8 cellular contexts compared by ENCODE assay signal in the genomic region with DNA sequence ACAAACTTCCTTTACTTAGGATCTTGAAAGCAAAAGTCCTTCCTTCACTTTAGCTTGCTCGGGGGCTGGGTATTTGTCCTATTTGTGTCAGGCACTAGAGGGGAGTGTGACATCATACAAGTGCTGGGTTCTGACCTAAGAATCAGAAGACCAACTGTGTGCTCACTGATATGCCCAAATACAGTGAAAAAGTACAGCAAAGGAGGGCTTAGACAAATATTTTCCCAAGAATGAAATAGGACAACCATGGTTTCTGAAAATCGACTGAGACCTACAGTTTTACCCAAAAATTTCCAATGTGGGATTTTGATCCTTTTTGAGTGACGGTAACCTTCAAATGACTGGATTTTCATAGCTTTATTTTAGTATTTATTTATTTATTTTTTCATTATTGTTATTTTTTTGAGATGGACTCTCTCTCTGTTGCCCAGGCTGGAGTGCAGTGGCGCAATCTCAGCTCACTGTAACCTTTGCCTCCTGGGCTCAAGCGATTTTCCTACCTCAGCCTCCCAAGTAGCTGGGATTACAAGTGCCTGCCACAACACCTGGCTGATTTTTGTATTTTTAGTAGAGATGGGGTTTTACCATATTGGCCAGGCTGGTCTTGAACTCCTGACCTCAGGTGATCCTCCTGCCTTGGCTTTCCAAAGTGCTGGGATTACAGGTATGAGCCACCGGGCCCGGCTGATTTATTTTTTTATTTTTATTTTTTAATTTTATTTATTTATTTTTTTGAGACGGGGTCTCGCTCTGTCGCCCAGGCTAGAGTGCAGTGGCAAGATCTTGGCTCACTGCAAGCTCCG. TPM values are rescaled to one million over a fixed set of nuclear protein-coding genes. Genes with fewer than 3 reads are reported as not detected.
DNase-seq lines count a peak whose midpoint lies in the region; ATAC-seq, FAIRE-seq and TF ChIP-seq lines count a peak whose summit lies in the region.
"Not testable (repeated sequence)": the region's sequence is repeated elsewhere in the genome, so short reads cannot be mapped to it uniquely, and the experiment has no call there.

No MANE protein-coding gene starts in this region.

- not testable (repeated sequence) for H3K9me3 Mint-ChIP-seq in activated CD4-positive, alpha-beta T cell treated with anti-CD3 and anti-CD28 coated beads, Interleukin-2, amount 10 ng/mL, durations not matched to agents 24 days and 14 days

- H3K36me3 ChIP-seq in mesenchymal stem cell (ENCODE audit: control insufficient read depth in 1 of 2, insufficient read depth in 2 of 2, low read depth in 1 of 2, low read length in 2 of 2) = not testable (repeated sequence)

- FAIRE-seq in GM12891 (lab: Jason Lieb, UNC) = peak; percentile 66

- not testable (repeated sequence) for H3K27me3 ChIP-seq in mesenchymal stem cell (ENCODE audit: control insufficient read depth in 1 of 2, insufficient read depth in 1 of 2, low read length in 2 of 2)

- not testable (repeated sequence) for H3K4me3 ChIP-seq in epithelial cell of proximal tubule (ENCODE audit: low read depth, low read length); mesenchymal stem cell (ENCODE audit: insufficient read depth in 1 of 2, low read depth in 1 of 2, low read length in 2 of 2)

- H3K23ac ChIP-seq in mesenchymal stem cell (ENCODE audit: low read length in 2 of 2) = not testable (repeated sequence)

- H2AK5ac ChIP-seq in mesenchymal stem cell (ENCODE audit: low read length, severe bottlenecking) = not testable (repeated sequence)

- not testable (repeated sequence) for H3K4ac ChIP-seq in mesenchymal stem cell (ENCODE audit: low read depth in 1 of 2, low read length in 2 of 2)

- not testable (repeated sequence) for TF ChIP-seq POLR2A in GM12891 (IDR thresholded peaks at IDR 0.05; ENCODE audit: low read depth, low read length)

- H2AFZ ChIP-seq in mesenchymal stem cell (ENCODE audit: low read depth, low read length) = not testable (repeated sequence)

- WGBS in mesenchymal stem cell = 84% methylated on average over 6 of the region's 11 CpGs

- H2BK12ac ChIP-seq in mesenchymal stem cell (ENCODE audit: low read length in 2 of 2) = not testable (repeated sequence)

- intact Hi-C loops in activated CD4-positive, alpha-beta T cell treated with anti-CD3 and anti-CD28 coated beads, Interleukin-2, amount 10 ng/mL, durations not matched to agents 24 days and 14 days (cut with micrococcal nuclease) = not testable (repeated sequence)

- DNase-seq in ACHN (peak; percentile 57), NCI-H82 (lab: John Stamatoyannopoulos, UW) (peak; percentile 40), mesenchymal stem cell (peak; percentile 72)
- not testable (repeated sequence) for DNase-seq in GM12891 (ENCODE audit: insufficient read length, low spot score); epithelial cell of proximal tubule (ENCODE audit: low read depth)
- peak; percentile 84 for DNase-seq in activated CD4-positive, alpha-beta T cell treated with anti-CD3 and anti-CD28 coated beads, Interleukin-2, amount 10 ng/mL, durations not matched to agents 24 days and 14 days

- H2BK5ac ChIP-seq in mesenchymal stem cell (ENCODE audit: low read depth, low read length, poor library complexity, severe bottlenecking) = not testable (repeated sequence)

- H3K4me3 Mint-ChIP-seq in activated CD4-positive, alpha-beta T cell treated with anti-CD3 and anti-CD28 coated beads, Interleukin-2, amount 10 ng/mL, durations not matched to agents 24 days and 14 days = not testable (repeated sequence)

- not testable (repeated sequence) for H3K4me2 ChIP-seq in mesenchymal stem cell (ENCODE audit: low read length, poor library complexity, severe bottlenecking)

- peak; percentile 51 for TF ChIP-seq CTCF in epithelial cell of proximal tubule (conservative IDR thresholded peaks at IDR 0.05; ENCODE audit: low read depth, low read length)

- H3K27me3 Mint-ChIP-seq in activated CD4-positive, alpha-beta T cell treated with anti-CD3 and anti-CD28 coated beads, Interleukin-2, amount 10 ng/mL, durations not matched to agents 24 days and 14 days = not testable (repeated sequence)

- H2BK15ac ChIP-seq in mesenchymal stem cell (ENCODE audit: low read depth, poor library complexity, severe bottlenecking) = not testable (repeated sequence)

- not testable (repeated sequence) for H3K4me1 ChIP-seq in mesenchymal stem cell (ENCODE audit: control insufficient read depth, insufficient read depth, low read depth, low read length)

- H4K91ac ChIP-seq in mesenchymal stem cell (ENCODE audit: low read length) = not testable (repeated sequence)

- H4K8ac ChIP-seq in mesenchymal stem cell (ENCODE audit: low read length) = not testable (repeated sequence)

- H3K18ac ChIP-seq in mesenchymal stem cell (ENCODE audit: low read depth in 1 of 2, low read length in 2 of 2) = peak overlapping the region in 1 of 2 experiments; percentile 8

- H3K27ac Mint-ChIP-seq in activated CD4-positive, alpha-beta T cell treated with anti-CD3 and anti-CD28 coated beads, Interleukin-2, amount 10 ng/mL, durations not matched to agents 24 days and 14 days = peak overlapping the region; percentile 70

- in situ Hi-C loops in ACHN (cut with HindIII; ENCODE audit: low pct_ligation_motif_present, low pct_unique_long_range_greater_than_20kb, low sequenced_read_pairs) = not testable (repeated sequence)

- not testable (repeated sequence) for H3K9me3 ChIP-seq in mesenchymal stem cell (ENCODE audit: control insufficient read depth, low read length)

- not testable (repeated sequence) for H3K14ac ChIP-seq in mesenchymal stem cell (ENCODE audit: low read length in 2 of 2)

- peaks cover 39% of the 10 kb centered on the region for H3K4me1 Mint-ChIP-seq in activated CD4-positive, alpha-beta T cell treated with anti-CD3 and anti-CD28 coated beads, Interleukin-2, amount 10 ng/mL, durations not matched to agents 24 days and 14 days

- ATAC-seq in GM21717 (IDR thresholded peaks at IDR 0.05; ENCODE audit: unreplicated experiment) (peak; percentile 74), HG03432 (IDR thresholded peaks at IDR 0.05; ENCODE audit: unreplicated experiment) (peak; percentile 47)

- H3K36me3 Mint-ChIP-seq in activated CD4-positive, alpha-beta T cell treated with anti-CD3 and anti-CD28 coated beads, Interleukin-2, amount 10 ng/mL, durations not matched to agents 24 days and 14 days (ENCODE audit: low read depth) = not testable (repeated sequence)

- not testable (repeated sequence) for H3K9ac ChIP-seq in mesenchymal stem cell (ENCODE audit: low read length)

- not testable (repeated sequence) for H3K27ac ChIP-seq in mesenchymal stem cell (ENCODE audit: low read length, poor library complexity, severe bottlenecking)

- H3K79me1 ChIP-seq in mesenchymal stem cell (replicated peaks; ENCODE audit: low read length, poor library complexity, severe bottlenecking) = not testable (repeated sequence)

- H2BK120ac ChIP-seq in mesenchymal stem cell (ENCODE audit: low read depth, low read length) = not testable (repeated sequence)

RNA-seq across cellular contexts. Expression of gene MIA2, which starts 1.8 kb away (rescaled TPM):
- polyA plus RNA-seq in GM12891 (2012; ENCODE audit: low read depth, missing spikeins) = 5.0 TPM
- total RNA-seq in activated CD4-positive, alpha-beta T cell treated with anti-CD3 and anti-CD28 coated beads, Interleukin-2, amount 10 ng/mL, durations not matched to agents 24 days and 14 days = 18.7 and 21.8 TPM in 2 replicates
- total RNA-seq in epithelial cell of proximal tubule = 10.4 and 12.1 TPM in 2 replicates
- polyA plus RNA-seq in mesenchymal stem cell (2013, experiment 1 of 2) = 12.3 TPM
- 12.6 TPM for polyA plus RNA-seq in mesenchymal stem cell (2013, experiment 2 of 2)

RNA-seq across cellular contexts. Expression of gene PNN, which starts 56.9 kb away (rescaled TPM):
- polyA plus RNA-seq in GM12891 (2012; ENCODE audit: low read depth, missing spikeins) = 117 TPM
- 121 and 128 TPM in 2 replicates for total RNA-seq in activated CD4-positive, alpha-beta T cell treated with anti-CD3 and anti-CD28 coated beads, Interleukin-2, amount 10 ng/mL, durations not matched to agents 24 days and 14 days
- 30.4 and 43.4 TPM in 2 replicates for total RNA-seq in epithelial cell of proximal tubule
- polyA plus RNA-seq in mesenchymal stem cell (2013, experiment 1 of 2) = 43.5 TPM
- 41.0 TPM for polyA plus RNA-seq in mesenchymal stem cell (2013, experiment 2 of 2)
